1 cellular context compared by ENCODE assay signal in genomic region chr6:90432937-90433336, GRCh38.
TF ChIP-seq lines count a peak whose summit lies in the region.

No MANE protein-coding gene starts in this region.

TF ChIP-seq in H1, 55 proteins besides CTCF, POLR2A, EP300 and RAD21 (continued from another document):
- TF ChIP-seq RNF2 (IDR thresholded peaks at IDR 0.05; ENCODE audit: borderline replicate concordance, low read depth, low read length, missing control alignments, poor library complexity, severe bottlenecking) (no peak), BACH1 (IDR thresholded peaks at IDR 0.05; ENCODE audit: low read length) (no peak), MAFK (IDR thresholded peaks at IDR 0.05; ENCODE audit: low read depth, low read length) (no peak), TBP (IDR thresholded peaks at IDR 0.05; ENCODE audit: low read depth, low read length) (no peak), JUN (IDR thresholded peaks at IDR 0.05; ENCODE audit: low read depth, low read length) (no peak), ASH2L (IDR thresholded peaks at IDR 0.05; ENCODE audit: low read length) (no peak), SAP30 (IDR thresholded peaks at IDR 0.05; ENCODE audit: insufficient read depth, insufficient replicate concordance, low read length) (no peak)
